Comparison of ENCODE assay signal across 22 cellular contexts in genomic region chr1:234647245-234647644, GRCh38. TPM values are rescaled to one million over a fixed set of nuclear protein-coding genes. Genes with fewer than 3 reads are reported as not detected.
A peak's percentile ranks its signal among the peaks of the same experiment; 100 is the strongest.
DNase-seq lines count a peak whose midpoint lies in the region; FAIRE-seq and TF ChIP-seq lines count a peak whose summit lies in the region.
"Had no signal": no experiment of that assay in that cellular context is flagged by ENCODE, and none has a peak within 500 bp of the region (broad histone marks: within the 10 kb centered on the region; RNA-seq: fewer than 3 reads in every experiment).

No MANE protein-coding gene starts in this region.

- no peak overlapping the region for H3K4me3 ChIP-seq in Peyer's patch
- H3K4me3 ChIP-seq: cardiac muscle cell, esophagus muscularis mucosa, GM12878, lung had no signal

- TF ChIP-seq CTCF in Peyer's patch (IDR thresholded peaks at IDR 0.05): no peak

- H3K4me1 ChIP-seq in Peyer's patch: peaks cover 0 to 4% (median 0%) of the 10 kb centered on the region in 4 donors
- H3K4me1 ChIP-seq: esophagus muscularis mucosa, parathyroid adenoma had no signal

- DNase-seq in COR-L47 (lab: John Stamatoyannopoulos, UW) (peak; percentile 83), NCI-H1092 treated with DMSO at 0.1 percent for 48 hours (lab: John Stamatoyannopoulos, UW) (peak; percentile 89), NCI-H460 (ENCODE audit: extremely low read depth, low read depth) (peak; percentile 17), SHP77 treated with DMSO at 0.1 percent for 48 hours (lab: John Stamatoyannopoulos, UW) (peak; percentile 56), GM12891 (ENCODE audit: insufficient read length, low spot score) (no peak), Ammon's horn (ENCODE audit: low spot score) (no peak), Peyer's patch (no peak)
- DNase-seq in stimulated activated CD4-positive, alpha-beta T cell treated with anti-CD3 and anti-CD28 coated beads, Interleukin-2, amount 100 ng/mL, for 48 hours: no peak
- DNase-seq: activated CD4-positive, CD25-positive, alpha-beta regulatory T cell treated with anti-CD3 and anti-CD28 coated beads, Interleukin-2, amount 50 U/mL, for 72 hours; activated naive CD8-positive, alpha-beta T cell treated with anti-CD3 and anti-CD28 coated beads, Interleukin-2, amount 50 U/mL, for 24 hours; glutamatergic neuron; immature natural killer cell; MV-4-11; naive thymus-derived CD4-positive, alpha-beta T cell; SIG-M5; stimulated activated CD4-positive, alpha-beta T cell treated with anti-CD3 and anti-CD28 coated beads, Interleukin-4, amount 100 ng/mL, for 24 hours; T-helper 9 cell had no signal

- TF ChIP-seq POLR2A in GM12891 (IDR thresholded peaks at IDR 0.05; ENCODE audit: low read depth, low read length) (no peak), Peyer's patch (IDR thresholded peaks at IDR 0.05) (no peak)

- no peaks in the 10 kb centered on the region for H3K36me3 ChIP-seq in Peyer's patch
- H3K36me3 ChIP-seq: cardiac muscle cell, esophagus muscularis mucosa had no signal

- no peaks in the 10 kb centered on the region for H3K9me3 ChIP-seq in Peyer's patch

- H3K27ac ChIP-seq in Peyer's patch: no peak overlapping the region
- H3K27ac ChIP-seq: cardiac muscle cell, esophagus muscularis mucosa, parathyroid adenoma had no signal

- no peak for FAIRE-seq in GM12891 (lab: Jason Lieb, UNC)
- FAIRE-seq: GM12878 had no signal

- no peaks in the 10 kb centered on the region for H3K27me3 ChIP-seq in Peyer's patch
- H3K27me3 ChIP-seq: cardiac muscle cell, esophagus muscularis mucosa had no signal

TF ChIP-seq in GM12891, 5 proteins besides CTCF, POLR2A, EP300 and RAD21:
- TF ChIP-seq SPI1 (IDR thresholded peaks at IDR 0.05; ENCODE audit: low read depth, low read length) (no peak), POU2F2 (IDR thresholded peaks at IDR 0.05; ENCODE audit: low read depth, low read length) (no peak), PAX5 (IDR thresholded peaks at IDR 0.05; ENCODE audit: insufficient read depth, low read length, severe bottlenecking) (no peak), POLR2AphosphoS5 (IDR thresholded peaks at IDR 0.05; ENCODE audit: low read depth, low read length) (no peak), TAF1 (IDR thresholded peaks at IDR 0.05; ENCODE audit: low read depth, low read length) (no peak)

RNA-seq across cellular contexts. Expression of gene IRF2BP2, which starts 37.3 kb away (rescaled TPM):
- total RNA-seq in NCI-H460 (2014; rRNA removed; shearing (Covaris generic)): 64.1 and 83.1 TPM in 2 replicates
- 24.1 and 34.2 TPM in 2 replicates for polyA plus RNA-seq in NCI-H460 (2014; cell fraction: nucleus; rRNA removed)
- 99.5 TPM for polyA plus RNA-seq in GM12891 (2012; ENCODE audit: low read depth, missing spikeins)
- total RNA-seq in Peyer's patch: 10 to 100 TPM; 73.4 to 99.6 (median 86.5) TPM

Comparison
In these comparisons a context has a peak if more than half of its experiments do, and no peak if none do; other contexts are left out.
1. DNase-seq: peak in COR-L47 (single experiment), NCI-H1092 treated with DMSO at 0.1 percent for 48 hours (single experiment), NCI-H460 (single experiment) and SHP77 treated with DMSO at 0.1 percent for 48 hours (single experiment); none in GM12891 (single experiment), Ammon's horn (single experiment), Peyer's patch (0 of 3) and stimulated activated CD4-positive, alpha-beta T cell treated with anti-CD3 and anti-CD28 coated beads, Interleukin-2, amount 100 ng/mL, for 48 hours (0 of 2).